1 cellular context compared by ENCODE assay signal in the genomic region with DNA sequence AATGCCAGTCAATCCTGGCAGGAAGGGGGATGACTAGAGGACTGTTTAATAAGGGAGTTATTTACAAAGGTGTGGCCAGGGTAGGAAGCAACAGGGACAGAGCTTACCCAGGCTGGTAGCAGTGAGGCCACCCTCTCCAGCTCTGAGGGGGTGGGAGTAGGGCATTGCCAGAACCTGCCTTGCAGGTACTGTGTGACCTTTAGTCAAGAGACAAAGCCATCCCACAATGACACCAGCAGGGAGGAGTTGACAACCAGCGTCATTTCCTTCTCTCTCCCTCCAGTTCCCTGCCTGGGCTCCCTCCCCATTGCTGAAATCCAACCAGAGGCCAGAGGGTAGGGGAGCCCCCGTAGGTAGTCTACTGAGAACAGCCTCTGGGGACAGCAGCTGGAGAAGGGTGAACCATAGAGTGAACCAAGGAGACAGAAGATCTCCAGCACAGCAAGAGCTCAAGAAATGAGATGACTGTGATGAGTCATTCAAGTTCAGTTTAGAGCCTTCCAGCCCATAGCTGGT.
TF ChIP-seq lines count a peak whose summit lies in the region.

No MANE protein-coding gene starts in this region.

TF ChIP-seq in HCT116, 20 proteins besides CTCF, POLR2A, EP300 and RAD21 (continued from another document):
- TF ChIP-seq, protein P1, sequence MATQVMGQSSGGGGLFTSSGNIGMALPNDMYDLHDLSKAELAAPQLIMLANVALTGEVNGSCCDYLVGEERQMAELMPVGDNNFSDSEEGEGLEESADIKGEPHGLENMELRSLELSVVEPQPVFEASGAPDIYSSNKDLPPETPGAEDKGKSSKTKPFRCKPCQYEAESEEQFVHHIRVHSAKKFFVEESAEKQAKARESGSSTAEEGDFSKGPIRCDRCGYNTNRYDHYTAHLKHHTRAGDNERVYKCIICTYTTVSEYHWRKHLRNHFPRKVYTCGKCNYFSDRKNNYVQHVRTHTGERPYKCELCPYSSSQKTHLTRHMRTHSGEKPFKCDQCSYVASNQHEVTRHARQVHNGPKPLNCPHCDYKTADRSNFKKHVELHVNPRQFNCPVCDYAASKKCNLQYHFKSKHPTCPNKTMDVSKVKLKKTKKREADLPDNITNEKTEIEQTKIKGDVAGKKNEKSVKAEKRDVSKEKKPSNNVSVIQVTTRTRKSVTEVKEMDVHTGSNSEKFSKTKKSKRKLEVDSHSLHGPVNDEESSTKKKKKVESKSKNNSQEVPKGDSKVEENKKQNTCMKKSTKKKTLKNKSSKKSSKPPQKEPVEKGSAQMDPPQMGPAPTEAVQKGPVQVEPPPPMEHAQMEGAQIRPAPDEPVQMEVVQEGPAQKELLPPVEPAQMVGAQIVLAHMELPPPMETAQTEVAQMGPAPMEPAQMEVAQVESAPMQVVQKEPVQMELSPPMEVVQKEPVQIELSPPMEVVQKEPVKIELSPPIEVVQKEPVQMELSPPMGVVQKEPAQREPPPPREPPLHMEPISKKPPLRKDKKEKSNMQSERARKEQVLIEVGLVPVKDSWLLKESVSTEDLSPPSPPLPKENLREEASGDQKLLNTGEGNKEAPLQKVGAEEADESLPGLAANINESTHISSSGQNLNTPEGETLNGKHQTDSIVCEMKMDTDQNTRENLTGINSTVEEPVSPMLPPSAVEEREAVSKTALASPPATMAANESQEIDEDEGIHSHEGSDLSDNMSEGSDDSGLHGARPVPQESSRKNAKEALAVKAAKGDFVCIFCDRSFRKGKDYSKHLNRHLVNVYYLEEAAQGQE (IDR thresholded peaks at IDR 0.05; ENCODE audit: low read depth) = no peak
- no peak for TF ChIP-seq EZH2 (IDR thresholded peaks at IDR 0.05)
- TF ChIP-seq, protein P2, sequence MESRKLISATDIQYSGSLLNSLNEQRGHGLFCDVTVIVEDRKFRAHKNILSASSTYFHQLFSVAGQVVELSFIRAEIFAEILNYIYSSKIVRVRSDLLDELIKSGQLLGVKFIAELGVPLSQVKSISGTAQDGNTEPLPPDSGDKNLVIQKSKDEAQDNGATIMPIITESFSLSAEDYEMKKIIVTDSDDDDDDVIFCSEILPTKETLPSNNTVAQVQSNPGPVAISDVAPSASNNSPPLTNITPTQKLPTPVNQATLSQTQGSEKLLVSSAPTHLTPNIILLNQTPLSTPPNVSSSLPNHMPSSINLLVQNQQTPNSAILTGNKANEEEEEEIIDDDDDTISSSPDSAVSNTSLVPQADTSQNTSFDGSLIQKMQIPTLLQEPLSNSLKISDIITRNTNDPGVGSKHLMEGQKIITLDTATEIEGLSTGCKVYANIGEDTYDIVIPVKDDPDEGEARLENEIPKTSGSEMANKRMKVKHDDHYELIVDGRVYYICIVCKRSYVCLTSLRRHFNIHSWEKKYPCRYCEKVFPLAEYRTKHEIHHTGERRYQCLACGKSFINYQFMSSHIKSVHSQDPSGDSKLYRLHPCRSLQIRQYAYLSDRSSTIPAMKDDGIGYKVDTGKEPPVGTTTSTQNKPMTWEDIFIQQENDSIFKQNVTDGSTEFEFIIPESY (IDR thresholded peaks at IDR 0.05; ENCODE audit: extremely low read depth, insufficient replicate concordance, low read length) = no peak
- 0 out of 2 replicates have a peak, but pooled peaks have one; percentile 38 for TF ChIP-seq CBX3 (IDR thresholded peaks at IDR 0.05; ENCODE audit: low read depth)
- TF ChIP-seq TCF7L2 (IDR thresholded peaks at IDR 0.05; ENCODE audit: borderline replicate concordance, extremely low read depth, insufficient read depth, insufficient read length) = no peak
- TF ChIP-seq, protein P3, sequence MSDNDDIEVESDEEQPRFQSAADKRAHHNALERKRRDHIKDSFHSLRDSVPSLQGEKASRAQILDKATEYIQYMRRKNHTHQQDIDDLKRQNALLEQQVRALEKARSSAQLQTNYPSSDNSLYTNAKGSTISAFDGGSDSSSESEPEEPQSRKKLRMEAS (IDR thresholded peaks at IDR 0.05) = no peak
- no peak for TF ChIP-seq EZH2phosphoT487 (IDR thresholded peaks at IDR 0.05; ENCODE audit: borderline replicate concordance)
